ENCODE assay signal across 1 cellular context in the genomic region with DNA sequence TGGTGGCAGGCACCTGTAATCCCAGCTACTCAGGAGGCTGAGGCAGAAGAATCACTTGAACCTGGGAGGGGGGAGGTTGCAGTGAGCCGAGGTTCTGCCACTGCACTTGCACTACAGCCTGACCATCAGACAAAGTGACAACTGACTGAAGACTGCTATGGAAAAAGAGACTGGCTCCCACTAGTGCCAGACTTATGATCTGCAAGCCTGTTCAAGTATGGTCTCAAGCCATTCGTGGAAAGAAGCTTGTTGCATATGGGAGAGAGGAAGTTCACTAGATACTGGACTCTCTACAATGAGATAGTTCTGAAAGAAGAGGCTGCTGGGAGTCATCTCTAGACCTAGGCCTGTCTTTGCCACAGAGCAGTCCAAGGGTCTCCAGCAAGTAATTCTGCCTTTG.
TF ChIP-seq lines count a peak whose summit lies in the region.

No MANE protein-coding gene starts in this region.

TF ChIP-seq in H1, 55 proteins besides CTCF, POLR2A, EP300 and RAD21:
- TF ChIP-seq CHD1 (IDR thresholded peaks at IDR 0.05; ENCODE audit: low read depth, low read length) (no peak), PHF8 (conservative IDR thresholded peaks at IDR 0.05; ENCODE audit: low read depth, low read length) (no peak), TCF12 (IDR thresholded peaks at IDR 0.05; ENCODE audit: low read depth, low read length) (no peak), NANOG (IDR thresholded peaks at IDR 0.05; ENCODE audit: insufficient read depth, low read depth, low read length, poor library complexity, severe bottlenecking) (no peak), KDM4A (IDR thresholded peaks at IDR 0.05; ENCODE audit: low read depth, low read length, severe bottlenecking) (no peak), ATF2 (IDR thresholded peaks at IDR 0.05; ENCODE audit: low read length) (no peak), CTBP2 (IDR thresholded peaks at IDR 0.05; ENCODE audit: borderline replicate concordance, insufficient read depth, insufficient read length, low read length) (no peak), ZNF274 (IDR thresholded peaks at IDR 0.05; ENCODE audit: borderline replicate concordance, extremely low read depth, low read length) (no peak), HDAC2 (IDR thresholded peaks at IDR 0.05; ENCODE audit: borderline replicate concordance in 1 of 2, low read depth in 2 of 2, low read length in 2 of 2) (no peak), CHD2 (IDR thresholded peaks at IDR 0.05; ENCODE audit: low read length) (no peak), SP1 (IDR thresholded peaks at IDR 0.05; ENCODE audit: low read depth, low read length) (no peak), FOSL1 (IDR thresholded peaks at IDR 0.05; ENCODE audit: insufficient read depth, low read depth, low read length) (no peak), RFX5 (IDR thresholded peaks at IDR 0.05; ENCODE audit: borderline replicate concordance, low read depth, low read length) (no peak), RBBP5 (IDR thresholded peaks at IDR 0.05; ENCODE audit: borderline replicate concordance, low read depth, low read length) (no peak), SIRT6 (IDR thresholded peaks at IDR 0.05; ENCODE audit: low read length) (no peak), TAF7 (optimal IDR thresholded peaks at IDR 0.05; ENCODE audit: borderline replicate concordance, low read depth, low read length) (no peak), BCL11A (IDR thresholded peaks at IDR 0.05; ENCODE audit: low read depth in 2 of 2, low read length in 2 of 2) (no peak), CREB1 (IDR thresholded peaks at IDR 0.05) (no peak)
